9 cellular contexts compared by ENCODE assay signal in genomic region chr5:82174128-82174918, GRCh38.
DNase-seq lines count a peak whose midpoint lies in the region; ATAC-seq and TF ChIP-seq lines count a peak whose summit lies in the region.
"Had no signal": no experiment of that assay in that cellular context is flagged by ENCODE, and none has a peak within 500 bp of the region (broad histone marks: within the 10 kb centered on the region; RNA-seq: fewer than 3 reads in every experiment).

No MANE protein-coding gene starts in this region.

- TF ChIP-seq POLR2A in uterus (IDR thresholded peaks at IDR 0.05), result no peak

- ATAC-seq in GM19372 (IDR thresholded peaks at IDR 0.05; ENCODE audit: low read depth, unreplicated experiment) (peak; percentile 97), HG03378 (IDR thresholded peaks at IDR 0.05; ENCODE audit: unreplicated experiment) (peak; percentile 98)

- no peaks in the 10 kb centered on the region for H4K20me1 ChIP-seq in OCI-LY1 (ENCODE audit: insufficient read depth, low read length)

- H3K9me3 Mint-ChIP-seq in osteocyte (ENCODE audit: unreplicated experiment), result no peaks in the 10 kb centered on the region

- H3F3A ChIP-seq in OCI-LY1 (ENCODE audit: insufficient read depth, low read length), result no peaks in the 10 kb centered on the region

- H2AFZ ChIP-seq in OCI-LY1 (ENCODE audit: low read length), result 0 out of 2 replicates have a peak overlapping the region, but pooled peaks have one; percentile 7

- TF ChIP-seq CTCF in OCI-LY1 (IDR thresholded peaks at IDR 0.05; ENCODE audit: low read length) (peak; percentile 93), osteocyte (IDR thresholded peaks at IDR 0.05) (peak; percentile 57), uterus (IDR thresholded peaks at IDR 0.05) (peak in 3 of 4 experiments; percentile 22 to 29 (median 25))

- peak overlapping the region; percentile 53 for H3K4me2 ChIP-seq in OCI-LY1 (ENCODE audit: low read length)

- no peak overlapping the region for H3K4me3 Mint-ChIP-seq in osteocyte (ENCODE audit: unreplicated experiment)
- H3K4me3 Mint-ChIP-seq: activated naive CD8-positive, alpha-beta T cell had no signal

- H3K9me2 ChIP-seq in OCI-LY1 (ENCODE audit: low read depth, low read length), result no peaks in the 10 kb centered on the region

- no peaks in the 10 kb centered on the region for H3K36me3 Mint-ChIP-seq in osteocyte (ENCODE audit: unreplicated experiment)

- H3K27ac ChIP-seq in OCI-LY1 (ENCODE audit: low read depth, low read length, poor library complexity, severe bottlenecking) (peak overlapping the region; percentile 70), uterus (no peak overlapping the region)

- no peaks in the 10 kb centered on the region for H3K27me3 Mint-ChIP-seq in osteocyte (ENCODE audit: unreplicated experiment)
- H3K27me3 Mint-ChIP-seq: activated naive CD8-positive, alpha-beta T cell had no signal

- H3K36me3 ChIP-seq in OCI-LY1 (ENCODE audit: insufficient read depth, low read length) (no peaks in the 10 kb centered on the region), uterus (no peaks in the 10 kb centered on the region)

- DNase-seq in COLO668 (lab: John Stamatoyannopoulos, UW; ENCODE audit: unreplicated experiment) (peak; percentile 51), activated T-cell treated with anti-CD3 and anti-CD28 coated beads for 24 hours (ENCODE audit: low read depth) (peak; percentile 46), fibroblast of peridontal ligament (ENCODE audit: extremely low read depth) (peak; percentile 94), osteocyte (ENCODE audit: extremely low spot score, unreplicated experiment) (no peak), uterus (peak; percentile 31 to 32)

- H3K27me3 ChIP-seq in OCI-LY1 (ENCODE audit: insufficient read depth, low read length) (no peaks in the 10 kb centered on the region), uterus (no peaks in the 10 kb centered on the region)

- peak overlapping the region; percentile 13 for H3K4me3 ChIP-seq in OCI-LY1 (ENCODE audit: low read depth, low read length, poor library complexity, severe bottlenecking)
- H3K4me3 ChIP-seq in uterus, result no peak overlapping the region

- H3K9ac ChIP-seq in OCI-LY1 (ENCODE audit: low read length), result 0 out of 2 replicates have a peak overlapping the region, but pooled peaks have one; percentile 33

- no peaks in the 10 kb centered on the region for H3K79me2 ChIP-seq in OCI-LY1 (ENCODE audit: insufficient read depth, low read length)

- no peak overlapping the region for H3K27ac Mint-ChIP-seq in osteocyte (ENCODE audit: unreplicated experiment)
- H3K27ac Mint-ChIP-seq: activated naive CD8-positive, alpha-beta T cell had no signal

- H3K4me1 Mint-ChIP-seq in osteocyte (ENCODE audit: unreplicated experiment), result no peaks in the 10 kb centered on the region

- no peaks in the 10 kb centered on the region for H3K9me3 ChIP-seq in OCI-LY1 (ENCODE audit: low read length)
- H3K9me3 ChIP-seq in uterus, result no peaks in the 10 kb centered on the region

- H3K4me1 ChIP-seq in OCI-LY1 (ENCODE audit: insufficient read depth, low read length, severe bottlenecking), result peaks cover 18% of the 10 kb centered on the region
- no peaks in the 10 kb centered on the region for H3K4me1 ChIP-seq in uterus

- intact Hi-C loops in uterus (cut with DNase I; ENCODE audit: low total_unique reads), result no loop called here

Comparison
In these comparisons a context has a peak if more than half of its experiments do, and no peak if none do; other contexts are left out.
1. CTCF ChIP-seq: peak in every context shown above with its lines; median percentile 93 in OCI-LY1; 57 in osteocyte; 25 in uterus.